ENCODE assay signal across 18 cellular contexts in genomic region chr3:106029941-106030619, GRCh38.
"Had no signal": no experiment of that assay in that cellular context is flagged by ENCODE, and none has a peak within 500 bp of the region (broad histone marks: within the 10 kb centered on the region; RNA-seq: fewer than 3 reads in every experiment).

No MANE protein-coding gene starts in this region.

- H3K27ac Mint-ChIP-seq: activated CD4-positive, alpha-beta memory T cell treated with anti-CD3 and anti-CD28 coated beads for 36 hours; activated naive CD8-positive, alpha-beta T cell; natural killer cell treated with Interleukin-12 subunit alpha and Interleukin-12 subunit beta and Interleukin-15 and Interleukin-18, amount 100 ng/mL, for 72 hours had no signal

- DNase-seq: activated CD4-positive, alpha-beta memory T cell treated with anti-CD3 and anti-CD28 coated beads for 36 hours; activated gamma-delta T cell; activated T-cell treated with anti-CD3 and anti-CD28 coated beads, Interleukin-2, amount 50 U/mL, for 48 hours; anterior cingulate cortex; effector memory CD4-positive, alpha-beta T cell; hypothalamus; left cardiac atrium; nucleus accumbens; psoas muscle; stimulated activated CD4-positive, alpha-beta T cell treated with anti-CD3 and anti-CD28 coated beads, Interleukin-2, amount 100 ng/mL, for 48 hours; stimulated activated naive CD8-positive, alpha-beta T cell treated with anti-CD3 and anti-CD28 coated beads, Interleukin-15, Interleukin-2, amounts not matched to agents 100 U/mL and 50 U/mL, for 24 hours; T-helper 9 cell; upper lobe of left lung had no signal

- H3K9me3 Mint-ChIP-seq: activated CD4-positive, alpha-beta memory T cell treated with anti-CD3 and anti-CD28 coated beads for 36 hours; natural killer cell treated with Interleukin-12 subunit alpha and Interleukin-12 subunit beta and Interleukin-15 and Interleukin-18, amount 100 ng/mL, for 72 hours had no signal

- H3K9me3 ChIP-seq: psoas muscle, suprapubic skin, upper lobe of left lung had no signal

- H3K27ac ChIP-seq: psoas muscle, suprapubic skin, upper lobe of left lung had no signal

- H3K4me3 ChIP-seq: lung, psoas muscle, suprapubic skin, upper lobe of left lung had no signal

- H3K4me3 Mint-ChIP-seq: activated CD4-positive, alpha-beta memory T cell treated with anti-CD3 and anti-CD28 coated beads for 36 hours; activated naive CD8-positive, alpha-beta T cell; natural killer cell treated with Interleukin-12 subunit alpha and Interleukin-12 subunit beta and Interleukin-15 and Interleukin-18, amount 100 ng/mL, for 72 hours had no signal

- H3K36me3 ChIP-seq: suprapubic skin, upper lobe of left lung had no signal

- H3K27me3 ChIP-seq: suprapubic skin, upper lobe of left lung had no signal

- H3K4me1 ChIP-seq: psoas muscle had no signal

- H3K36me3 Mint-ChIP-seq: activated naive CD8-positive, alpha-beta T cell; natural killer cell treated with Interleukin-12 subunit alpha and Interleukin-12 subunit beta and Interleukin-15 and Interleukin-18, amount 100 ng/mL, for 72 hours had no signal

- ATAC-seq: natural killer cell treated with Interleukin-12 subunit alpha and Interleukin-12 subunit beta and Interleukin-15 and Interleukin-18, amount 100 ng/mL, for 72 hours; psoas muscle; sciatic nerve; stimulated activated naive CD8-positive, alpha-beta T cell treated with anti-CD3 and anti-CD28 coated beads, Interleukin-15, Interleukin-2, amounts not matched to agents 100 U/mL and 50 U/mL, for 24 hours had no signal

- H3K27me3 Mint-ChIP-seq: activated CD4-positive, alpha-beta memory T cell treated with anti-CD3 and anti-CD28 coated beads for 36 hours; activated naive CD8-positive, alpha-beta T cell; natural killer cell treated with Interleukin-12 subunit alpha and Interleukin-12 subunit beta and Interleukin-15 and Interleukin-18, amount 100 ng/mL, for 72 hours had no signal
